In genomic region chr18:23470620-23471387, GRCh38 we compare ENCODE assay signal across 23 cellular contexts.
"Had no signal": no experiment of that assay in that cellular context is flagged by ENCODE, and none has a peak within 500 bp of the region (broad histone marks: within the 10 kb centered on the region; RNA-seq: fewer than 3 reads in every experiment).

No MANE protein-coding gene starts in this region.

- DNase-seq: activated B cell treated with CpG ODN at 0.5 μM for 24 hours; activated CD4-positive, alpha-beta T cell treated with anti-CD3 and anti-CD28 coated beads for 36 hours; activated CD8-positive, alpha-beta T cell treated with anti-CD3 and anti-CD28 coated beads, Interleukin-2, amount 10 ng/mL, durations not matched to agents 7 days and 5 days; activated naive CD4-positive, alpha-beta T cell treated with anti-CD3 and anti-CD28 coated beads, Interleukin-2, amount 50 U/mL, for 16 hours; central memory CD4-positive, alpha-beta T cell; dermis blood vessel endothelial cell; effector CD8-positive, alpha-beta T cell; foreskin melanocyte; immature natural killer cell; kidney glomerular epithelial cell; left lung; midbrain; pancreas; right cardiac atrium; stimulated activated CD4-positive, alpha-beta T cell treated with anti-CD3 and anti-CD28 coated beads, Interleukin-12 subunit alpha, Interleukin-12 subunit beta, amount 100 ng/mL, for 4 hours; stimulated activated CD4-positive, alpha-beta T cell treated with anti-CD3 and anti-CD28 coated beads, Interleukin-4, amount 100 ng/mL, for 4 hours; substantia nigra; T1000; thyroid gland had no signal

- H3K27me3 ChIP-seq: hepatocyte, left lung, pancreas, thyroid gland had no signal

- H3K9me3 ChIP-seq: left lung, pancreas, thyroid gland had no signal

- H3K4me3 ChIP-seq: hepatocyte, left lung, lung, pancreas, thyroid gland had no signal

- H3K27ac Mint-ChIP-seq: activated B cell treated with CpG ODN at 0.5 μM for 24 hours; activated CD4-positive, alpha-beta T cell treated with anti-CD3 and anti-CD28 coated beads for 36 hours; activated CD8-positive, alpha-beta T cell treated with anti-CD3 and anti-CD28 coated beads, Interleukin-2, amount 10 ng/mL, durations not matched to agents 7 days and 5 days; natural killer cell treated with Interleukin-12 subunit alpha and Interleukin-12 subunit beta and Interleukin-15 and Interleukin-18, amount 100 ng/mL, for 72 hours; stimulated activated naive CD8-positive, alpha-beta T cell treated with anti-CD3 and anti-CD28 coated beads, Interleukin-15, Interleukin-2, amounts not matched to agents 100 ng/mL and 50 ng/mL, for 24 hours had no signal

- ATAC-seq: activated CD4-positive, alpha-beta T cell treated with anti-CD3 and anti-CD28 coated beads for 36 hours; activated CD8-positive, alpha-beta T cell treated with anti-CD3 and anti-CD28 coated beads, Interleukin-2, amount 10 ng/mL, durations not matched to agents 7 days and 5 days; left lung; natural killer cell treated with Interleukin-12 subunit alpha and Interleukin-12 subunit beta and Interleukin-15 and Interleukin-18, amount 100 ng/mL, for 72 hours; pancreas; right cardiac atrium had no signal

- H3K4me1 ChIP-seq: left lung, pancreas, thyroid gland had no signal

- H3K27ac ChIP-seq: hepatocyte, left lung, pancreas, thyroid gland had no signal

- H3K4me1 Mint-ChIP-seq: activated CD4-positive, alpha-beta T cell treated with anti-CD3 and anti-CD28 coated beads for 36 hours had no signal

- H3K4me3 Mint-ChIP-seq: activated B cell treated with CpG ODN at 0.5 μM for 24 hours; activated CD4-positive, alpha-beta T cell treated with anti-CD3 and anti-CD28 coated beads for 36 hours; activated CD8-positive, alpha-beta T cell treated with anti-CD3 and anti-CD28 coated beads, Interleukin-2, amount 10 ng/mL, durations not matched to agents 7 days and 5 days; immature natural killer cell; natural killer cell treated with Interleukin-12 subunit alpha and Interleukin-12 subunit beta and Interleukin-15 and Interleukin-18, amount 100 ng/mL, for 72 hours; stimulated activated naive CD8-positive, alpha-beta T cell treated with anti-CD3 and anti-CD28 coated beads, Interleukin-15, Interleukin-2, amounts not matched to agents 100 ng/mL and 50 ng/mL, for 24 hours had no signal

- H3K9me3 Mint-ChIP-seq: activated B cell treated with CpG ODN at 0.5 μM for 24 hours; immature natural killer cell; natural killer cell treated with Interleukin-12 subunit alpha and Interleukin-12 subunit beta and Interleukin-15 and Interleukin-18, amount 100 ng/mL, for 72 hours; stimulated activated naive CD8-positive, alpha-beta T cell treated with anti-CD3 and anti-CD28 coated beads, Interleukin-15, Interleukin-2, amounts not matched to agents 100 ng/mL and 50 ng/mL, for 24 hours had no signal

- H3K27me3 Mint-ChIP-seq: activated B cell treated with CpG ODN at 0.5 μM for 24 hours; activated CD4-positive, alpha-beta T cell treated with anti-CD3 and anti-CD28 coated beads for 36 hours; natural killer cell treated with Interleukin-12 subunit alpha and Interleukin-12 subunit beta and Interleukin-15 and Interleukin-18, amount 100 ng/mL, for 72 hours; stimulated activated naive CD8-positive, alpha-beta T cell treated with anti-CD3 and anti-CD28 coated beads, Interleukin-15, Interleukin-2, amounts not matched to agents 100 ng/mL and 50 ng/mL, for 24 hours had no signal
